1 cellular context compared by ENCODE assay signal in the genomic region with DNA sequence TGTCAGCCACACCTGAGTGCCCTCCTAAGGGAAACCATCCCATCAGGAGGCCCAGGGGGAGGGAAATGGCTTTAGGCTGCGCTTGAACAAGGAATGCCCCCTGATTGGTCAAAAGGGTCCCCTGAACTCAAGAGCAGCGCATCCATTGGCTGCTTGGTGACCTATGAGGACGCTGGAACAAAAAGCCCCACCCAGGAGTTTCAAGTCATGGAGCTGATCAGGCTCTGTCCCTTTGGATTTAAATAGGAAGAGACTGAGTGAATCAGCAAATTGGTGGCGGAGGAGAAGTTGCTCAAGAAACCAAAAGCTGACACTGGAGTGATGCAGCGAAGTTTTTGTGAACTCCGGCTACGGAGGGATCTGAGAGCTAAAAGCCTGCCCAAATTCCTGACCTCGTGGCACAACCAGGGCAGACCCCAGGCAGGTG.
TF ChIP-seq lines count a peak whose summit lies in the region.

No MANE protein-coding gene starts in this region.

TF ChIP-seq in HCT116, 20 proteins besides CTCF, POLR2A, EP300 and RAD21 (continued from another document):
- TF ChIP-seq, protein P1, sequence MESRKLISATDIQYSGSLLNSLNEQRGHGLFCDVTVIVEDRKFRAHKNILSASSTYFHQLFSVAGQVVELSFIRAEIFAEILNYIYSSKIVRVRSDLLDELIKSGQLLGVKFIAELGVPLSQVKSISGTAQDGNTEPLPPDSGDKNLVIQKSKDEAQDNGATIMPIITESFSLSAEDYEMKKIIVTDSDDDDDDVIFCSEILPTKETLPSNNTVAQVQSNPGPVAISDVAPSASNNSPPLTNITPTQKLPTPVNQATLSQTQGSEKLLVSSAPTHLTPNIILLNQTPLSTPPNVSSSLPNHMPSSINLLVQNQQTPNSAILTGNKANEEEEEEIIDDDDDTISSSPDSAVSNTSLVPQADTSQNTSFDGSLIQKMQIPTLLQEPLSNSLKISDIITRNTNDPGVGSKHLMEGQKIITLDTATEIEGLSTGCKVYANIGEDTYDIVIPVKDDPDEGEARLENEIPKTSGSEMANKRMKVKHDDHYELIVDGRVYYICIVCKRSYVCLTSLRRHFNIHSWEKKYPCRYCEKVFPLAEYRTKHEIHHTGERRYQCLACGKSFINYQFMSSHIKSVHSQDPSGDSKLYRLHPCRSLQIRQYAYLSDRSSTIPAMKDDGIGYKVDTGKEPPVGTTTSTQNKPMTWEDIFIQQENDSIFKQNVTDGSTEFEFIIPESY (IDR thresholded peaks at IDR 0.05; ENCODE audit: extremely low read depth, insufficient replicate concordance, low read length): no peak
- TF ChIP-seq EGR1 (IDR thresholded peaks at IDR 0.05; ENCODE audit: low read depth): no peak
- no peak for TF ChIP-seq CEBPB (IDR thresholded peaks at IDR 0.05; ENCODE audit: low read depth)
- no peak for TF ChIP-seq EZH2phosphoT487 (IDR thresholded peaks at IDR 0.05; ENCODE audit: borderline replicate concordance)
- TF ChIP-seq, protein P2, sequence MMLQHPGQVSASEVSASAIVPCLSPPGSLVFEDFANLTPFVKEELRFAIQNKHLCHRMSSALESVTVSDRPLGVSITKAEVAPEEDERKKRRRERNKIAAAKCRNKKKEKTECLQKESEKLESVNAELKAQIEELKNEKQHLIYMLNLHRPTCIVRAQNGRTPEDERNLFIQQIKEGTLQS (IDR thresholded peaks at IDR 0.05): no peak
- TF ChIP-seq, protein P3, sequence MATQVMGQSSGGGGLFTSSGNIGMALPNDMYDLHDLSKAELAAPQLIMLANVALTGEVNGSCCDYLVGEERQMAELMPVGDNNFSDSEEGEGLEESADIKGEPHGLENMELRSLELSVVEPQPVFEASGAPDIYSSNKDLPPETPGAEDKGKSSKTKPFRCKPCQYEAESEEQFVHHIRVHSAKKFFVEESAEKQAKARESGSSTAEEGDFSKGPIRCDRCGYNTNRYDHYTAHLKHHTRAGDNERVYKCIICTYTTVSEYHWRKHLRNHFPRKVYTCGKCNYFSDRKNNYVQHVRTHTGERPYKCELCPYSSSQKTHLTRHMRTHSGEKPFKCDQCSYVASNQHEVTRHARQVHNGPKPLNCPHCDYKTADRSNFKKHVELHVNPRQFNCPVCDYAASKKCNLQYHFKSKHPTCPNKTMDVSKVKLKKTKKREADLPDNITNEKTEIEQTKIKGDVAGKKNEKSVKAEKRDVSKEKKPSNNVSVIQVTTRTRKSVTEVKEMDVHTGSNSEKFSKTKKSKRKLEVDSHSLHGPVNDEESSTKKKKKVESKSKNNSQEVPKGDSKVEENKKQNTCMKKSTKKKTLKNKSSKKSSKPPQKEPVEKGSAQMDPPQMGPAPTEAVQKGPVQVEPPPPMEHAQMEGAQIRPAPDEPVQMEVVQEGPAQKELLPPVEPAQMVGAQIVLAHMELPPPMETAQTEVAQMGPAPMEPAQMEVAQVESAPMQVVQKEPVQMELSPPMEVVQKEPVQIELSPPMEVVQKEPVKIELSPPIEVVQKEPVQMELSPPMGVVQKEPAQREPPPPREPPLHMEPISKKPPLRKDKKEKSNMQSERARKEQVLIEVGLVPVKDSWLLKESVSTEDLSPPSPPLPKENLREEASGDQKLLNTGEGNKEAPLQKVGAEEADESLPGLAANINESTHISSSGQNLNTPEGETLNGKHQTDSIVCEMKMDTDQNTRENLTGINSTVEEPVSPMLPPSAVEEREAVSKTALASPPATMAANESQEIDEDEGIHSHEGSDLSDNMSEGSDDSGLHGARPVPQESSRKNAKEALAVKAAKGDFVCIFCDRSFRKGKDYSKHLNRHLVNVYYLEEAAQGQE (IDR thresholded peaks at IDR 0.05; ENCODE audit: low read depth): no peak
- no peak for TF ChIP-seq TCF7L2 (IDR thresholded peaks at IDR 0.05; ENCODE audit: borderline replicate concordance, extremely low read depth, insufficient read depth, insufficient read length)
